Comparison of ENCODE assay signal across 24 cellular contexts in genomic region chr17:9364837-9365430, GRCh38.
"Had no signal": no experiment of that assay in that cellular context is flagged by ENCODE, and none has a peak within 500 bp of the region (broad histone marks: within the 10 kb centered on the region; RNA-seq: fewer than 3 reads in every experiment).

No MANE protein-coding gene starts in this region.

- H3K9me3 ChIP-seq: mucosa of descending colon, neutrophil, right atrium auricular region, transverse colon had no signal

- H3K27me3 ChIP-seq: foreskin keratinocyte, neutrophil, right atrium auricular region, transverse colon had no signal

- H3K4me3 ChIP-seq: mucosa of descending colon, right atrium auricular region, smooth muscle cell, transverse colon had no signal

- H3K27ac ChIP-seq: foreskin keratinocyte, neutrophil, right atrium auricular region, transverse colon, VCaP had no signal

- H3K4me3 Mint-ChIP-seq: activated T-cell treated with anti-CD3 and anti-CD28 coated beads, Interleukin-2, amount 50 U/mL, for 24 hours; memory B cell; naive thymus-derived CD4-positive, alpha-beta T cell had no signal

- ATAC-seq: foreskin keratinocyte; left ventricle myocardium superior; mucosa of descending colon; naive thymus-derived CD4-positive, alpha-beta T cell had no signal

- H3K36me3 ChIP-seq: neutrophil, right atrium auricular region, transverse colon had no signal

- DNase-seq: activated CD4-positive, alpha-beta T cell treated with anti-CD3 and anti-CD28 coated beads for 1 hour; activated CD4-positive, alpha-beta T cell treated with anti-CD3 and anti-CD28 coated beads, Interleukin-2, amount 50 U/mL, for 4 hours; activated effector memory CD4-positive, alpha-beta T cell treated with anti-CD3 and anti-CD28 coated beads, Interleukin-2, amount 50 U/mL, for 16 hours; activated T-cell treated with anti-CD3 and anti-CD28 coated beads, Interleukin-2, amount 50 U/mL, for 24 hours; cerebellar nuclear complex; erythroblast; foreskin keratinocyte; glutamatergic neuron; kidney glomerular epithelial cell; left ventricle myocardium superior; mucosa of descending colon; naive thymus-derived CD4-positive, alpha-beta T cell; stimulated activated CD4-positive, alpha-beta T cell treated with anti-CD3 and anti-CD28 coated beads, Interleukin-4, amount 100 ng/mL, for 4 hours; stimulated activated CD8-positive, alpha-beta memory T cell treated with anti-CD3 and anti-CD28 coated beads, Interleukin-4, amount 100 ng/mL, for 48 hours; stimulated activated naive CD4-positive, alpha-beta T cell treated with Interleukin-2 at 50 U/mL for 16 hours; substantia nigra; T-helper 1 cell; transverse colon had no signal

- H3K27me3 Mint-ChIP-seq: activated T-cell treated with anti-CD3 and anti-CD28 coated beads, Interleukin-2, amount 50 U/mL, for 24 hours; memory B cell; naive thymus-derived CD4-positive, alpha-beta T cell had no signal

- H3K27ac Mint-ChIP-seq: memory B cell had no signal

- H3K4me1 ChIP-seq: transverse colon had no signal

- H3K9me3 Mint-ChIP-seq: activated naive CD4-positive, alpha-beta T cell treated with anti-CD3 and anti-CD28 coated beads, Interleukin-2, amount 50 U/mL, for 72 hours; activated T-cell treated with anti-CD3 and anti-CD28 coated beads, Interleukin-2, amount 50 U/mL, for 24 hours; memory B cell; naive thymus-derived CD4-positive, alpha-beta T cell had no signal
